Comparison of ENCODE assay signal across 29 cellular contexts in genomic region chr1:16022393-16022792, GRCh38. TPM values are rescaled to one million over a fixed set of nuclear protein-coding genes. Genes with fewer than 3 reads are reported as not detected.
DNase-seq lines count a peak whose midpoint lies in the region; ATAC-seq, FAIRE-seq and TF ChIP-seq lines count a peak whose summit lies in the region.
"Had no signal": no experiment of that assay in that cellular context is flagged by ENCODE, and none has a peak within 500 bp of the region (broad histone marks: within the 10 kb centered on the region; RNA-seq: fewer than 3 reads in every experiment).

No MANE protein-coding gene starts in this region.

- H3K56ac ChIP-seq in H1 (replicated peaks; ENCODE audit: insufficient read length, low read depth, low read length): no peak overlapping the region

- no peak overlapping the region for H2BK20ac ChIP-seq in H1 (ENCODE audit: low read length)

- no peak for ATAC-seq in effector memory CD8-positive, alpha-beta T cell (replicated peaks)
- ATAC-seq: HCT116, HepG2, K562 had no signal

- no peaks in the 10 kb centered on the region for H3K79me2 ChIP-seq in H1 (ENCODE audit: control insufficient read depth in 1 of 2, insufficient read depth in 2 of 2, low read length in 2 of 2)
- H3K79me2 ChIP-seq in neural progenitor cell (ENCODE audit: low read depth): no peaks in the 10 kb centered on the region

- FAIRE-seq in H1 (lab: Jason Lieb, UNC): no peak
- FAIRE-seq: A204.1, GM12878, HepG2, K562 had no signal

- intact Hi-C loops in left ventricle myocardium inferior (cut with micrococcal nuclease): no loop called here

- H2AFZ ChIP-seq in H1 (ENCODE audit: low read length) (no peak overlapping the region), neural progenitor cell (replicated peaks) (no peak overlapping the region)

- TF ChIP-seq CTCF in right atrium auricular region (IDR thresholded peaks at IDR 0.05): no peak
- TF ChIP-seq CTCF in left ventricle myocardium inferior (IDR thresholded peaks at IDR 0.05; ENCODE audit: borderline replicate concordance): no peak
- no peak for TF ChIP-seq CTCF in H1 (IDR thresholded peaks at IDR 0.05; ENCODE audit: control extremely low read depth in 1 of 3, insufficient read depth in 1 of 3, low read depth in 1 of 3, low read length in 3 of 3)
- no peak for TF ChIP-seq CTCF in neural progenitor cell (IDR thresholded peaks at IDR 0.05)
- TF ChIP-seq CTCF in RWPE1 (conservative IDR thresholded peaks at IDR 0.05; ENCODE audit: low read depth): no peak

- H4K91ac ChIP-seq in H1 (replicated peaks; ENCODE audit: insufficient read length, low read length): no peak overlapping the region

- H2BK5ac ChIP-seq in H1 (ENCODE audit: low read depth, low read length): 0 out of 2 replicates have a peak overlapping the region, but pooled peaks have one; percentile 73

- H2BK12ac ChIP-seq in H1 (ENCODE audit: low read depth, low read length): no peak overlapping the region; the same call in 1 of the 2 replicates

- no peak for DNase-seq in right atrium auricular region (ENCODE audit: low spot score)
- no peak for DNase-seq in left ventricle myocardium inferior
- DNase-seq in H1 (ENCODE audit: low read depth in 1 of 2, low spot score in 2 of 2): no peak
- DNase-seq in neural progenitor cell (ENCODE audit: low spot score): no peak
- no peak for DNase-seq in effector memory CD8-positive, alpha-beta T cell
- no peak for DNase-seq in RWPE1 (ENCODE audit: low spot score)
- no peak for DNase-seq in activated naive CD4-positive, alpha-beta T cell (lab: John Stamatoyannopoulos, UW)
- DNase-seq: C1 segment of cervical spinal cord, COR-L47, GDM1, GOT3, Kasumi-1, NCI-H1092 treated with DMSO at 0.1 percent for 48 hours, NCI-H1436, NCI-H446 treated with DMSO at 0.1 percent for 48 hours, NCI-H82, RPMI8226, SIG-M5 had no signal

- H3K27me3 ChIP-seq in right atrium auricular region: no peaks in the 10 kb centered on the region
- H3K27me3 ChIP-seq in left ventricle myocardium inferior (ENCODE audit: low read depth): peaks cover 8% of the 10 kb centered on the region
- H3K27me3 ChIP-seq in H1 (replicated peaks in 1 of 4; ENCODE audit: control insufficient read depth in 3 of 4, extremely low read depth in 1 of 4, insufficient read depth in 3 of 4, low read length in 3 of 4): peaks cover 0 to 7% (median 2%) of the 10 kb centered on the region in 4 experiments; a peak in 3 of 7 replicates
- peaks cover 22% of the 10 kb centered on the region for H3K27me3 ChIP-seq in neural progenitor cell
- peaks cover 0 to 2% (median 0%) of the 10 kb centered on the region in 3 donors for H3K27me3 ChIP-seq in skeletal muscle tissue (ENCODE audit: control insufficient read depth in 3 of 3, insufficient read depth in 3 of 3, low read length in 3 of 3)

- H4K20me1 ChIP-seq in H1 (replicated peaks in 1 of 2; ENCODE audit: control insufficient read depth in 1 of 2, insufficient read depth in 2 of 2, low read length in 2 of 2) (no peaks in the 10 kb centered on the region), neural progenitor cell (ENCODE audit: low read depth) (no peaks in the 10 kb centered on the region)

- H3K4me2 ChIP-seq in H1 (ENCODE audit: insufficient read depth in 1 of 2, low read depth in 2 of 2, low read length in 2 of 2) (no peak overlapping the region), neural progenitor cell (no peak overlapping the region)

- H3K36me3 ChIP-seq in right atrium auricular region (peaks cover 3% of the 10 kb centered on the region), left ventricle myocardium inferior (peaks cover under 1% of the 10 kb centered on the region), H1 (ENCODE audit: control insufficient read depth in 2 of 4, insufficient read depth in 4 of 4, low read length in 3 of 4) (no peaks in the 10 kb centered on the region), neural progenitor cell (no peaks in the 10 kb centered on the region), skeletal muscle tissue (ENCODE audit: control insufficient read depth in 3 of 3, insufficient read depth in 3 of 3, low read length in 3 of 3) (peaks cover 0 to 3% (median 0%) of the 10 kb centered on the region in 3 donors)

- H3K9ac ChIP-seq in H1 (replicated peaks in 1 of 4; ENCODE audit: extremely low read depth in 1 of 4, low read depth in 3 of 4, low read length in 3 of 4): no peak overlapping the region
- H3K9ac ChIP-seq in neural progenitor cell: no peak overlapping the region
- peak overlapping the region in 2 of 3 donors; percentile 32 to 74 for H3K9ac ChIP-seq in skeletal muscle tissue (ENCODE audit: low read depth in 1 of 3, low read length in 3 of 3)

- H4K8ac ChIP-seq in H1 (ENCODE audit: extremely low read depth, insufficient read depth, low read length): no peak overlapping the region

- no peak overlapping the region for H4K5ac ChIP-seq in H1 (ENCODE audit: insufficient read length, low read depth, low read length)

- H3K27ac Mint-ChIP-seq in neural progenitor cell: peak overlapping the region; percentile 72
- H3K27ac Mint-ChIP-seq in effector memory CD8-positive, alpha-beta T cell: no peak overlapping the region
- H3K27ac Mint-ChIP-seq: CD4-positive, alpha-beta memory T cell had no signal

- no peaks in the 10 kb centered on the region for H3F3A ChIP-seq in neural progenitor cell (ENCODE audit: low read depth)

- no peak overlapping the region for H3K4me3 Mint-ChIP-seq in neural progenitor cell
- no peak overlapping the region for H3K4me3 Mint-ChIP-seq in effector memory CD8-positive, alpha-beta T cell
- H3K4me3 Mint-ChIP-seq: CD4-positive, alpha-beta memory T cell had no signal

- WGBS in H1 (ENCODE audit: extremely low coverage in 1 of 2, insufficient coverage in 1 of 2, insufficient read length in 1 of 2, insufficient replicate concordance in 2 of 2, low coverage in 1 of 2, low lambda C conversion rate in 2 of 2, missing lambda C conversion rate in 1 of 2), 2 experiments: 79% methylated on average over 10 of the region's 11 CpGs; no CpG with 5 or more reads in 1 of the 2 experiments

- H3K4me3 ChIP-seq in right atrium auricular region (no peak overlapping the region), left ventricle myocardium inferior (no peak overlapping the region), H1 (ENCODE audit: extremely low read depth in 1 of 4, insufficient read depth in 2 of 4, low read depth in 3 of 4, low read length in 4 of 4) (no peak overlapping the region), neural progenitor cell (no peak overlapping the region), skeletal muscle tissue (ENCODE audit: low read length in 3 of 3) (no peak overlapping the region)
- H3K4me3 ChIP-seq: GM12878, K562, SK-N-MC had no signal

- peaks cover 29% of the 10 kb centered on the region for H3K4me1 Mint-ChIP-seq in neural progenitor cell
- H3K4me1 Mint-ChIP-seq in effector memory CD8-positive, alpha-beta T cell (ENCODE audit: low read depth in 2 of 2): peaks cover 0 to 4% of the 10 kb centered on the region in 2 donors
- H3K4me1 Mint-ChIP-seq: CD4-positive, alpha-beta memory T cell had no signal

- TF ChIP-seq EP300 in H1 (IDR thresholded peaks at IDR 0.05; ENCODE audit: borderline replicate concordance in 1 of 2, low read depth in 2 of 2, low read length in 2 of 2): no peak

- H3K27me3 Mint-ChIP-seq in neural progenitor cell (ENCODE audit: insufficient read depth, low read depth): peaks cover 12% of the 10 kb centered on the region
- H3K27me3 Mint-ChIP-seq in effector memory CD8-positive, alpha-beta T cell: peaks cover 19 to 42% of the 10 kb centered on the region in 2 donors

- TF ChIP-seq RAD21 in H1 (IDR thresholded peaks at IDR 0.05 in 1 of 2, conservative IDR thresholded peaks at IDR 0.05 in 1 of 2; ENCODE audit: low read depth in 2 of 2, low read length in 2 of 2): no peak

- no peak for TF ChIP-seq POLR2A in H1 (IDR thresholded peaks at IDR 0.05; ENCODE audit: control extremely low read depth in 1 of 2, low read depth in 2 of 2, low read length in 2 of 2)

- no peaks in the 10 kb centered on the region for H3K79me1 ChIP-seq in H1 (ENCODE audit: low read depth, low read length)

- no peaks in the 10 kb centered on the region for H3K23me2 ChIP-seq in H1 (ENCODE audit: low read depth, low read length)

- CTCF ChIA-PET in H1 (lab: Charles Lee; ENCODE audit: partially characterized antibody) (interaction anchor here (1.3 to 6.7 kb wide), 3 partner anchors 10 to 230 kb away, joined by 3 to 74 read pairs (median 41); no protein-coding TSS in a partner anchor), RWPE1 (lab: Yijun Ruan, JAX) (interaction anchor here (0.7 kb wide), 1 partner anchor 34 kb away, joined by 3 read pairs; no protein-coding TSS in a partner anchor)

- POLR2A ChIA-PET in H1 (lab: Charles Lee; ENCODE audit: partially characterized antibody): interaction anchor here (1.1 kb wide), 1 partner anchor 10 kb away, joined by 3 read pairs; no protein-coding TSS in a partner anchor
- POLR2A ChIA-PET in RWPE1 (lab: Yijun Ruan, JAX; ENCODE audit: low non-redundant PET): no interaction called here

- H2BK15ac ChIP-seq in H1 (ENCODE audit: low read length): no peak overlapping the region

- H3K23ac ChIP-seq in H1 (ENCODE audit: insufficient read length): no peak overlapping the region

- no peak overlapping the region for H2BK120ac ChIP-seq in H1 (replicated peaks; ENCODE audit: low read depth, low read length)

- peaks cover 0 to 49% of the 10 kb centered on the region in 2 donors for H3K4me1 ChIP-seq in right atrium auricular region
- peaks cover 53% of the 10 kb centered on the region for H3K4me1 ChIP-seq in left ventricle myocardium inferior
- peaks cover 0 to 14% (median 7%) of the 10 kb centered on the region in 4 experiments; a peak in 5 of 7 replicates for H3K4me1 ChIP-seq in H1 (replicated peaks in 1 of 4; ENCODE audit: control insufficient read depth in 3 of 4, insufficient read depth in 4 of 4, low read length in 3 of 4)
- H3K4me1 ChIP-seq in neural progenitor cell: peaks cover 6% of the 10 kb centered on the region
- peaks cover 27 to 55% (median 54%) of the 10 kb centered on the region in 3 donors for H3K4me1 ChIP-seq in skeletal muscle tissue (ENCODE audit: control insufficient read depth in 3 of 3, insufficient read depth in 3 of 3, low read length in 3 of 3)

- no peak overlapping the region for H3K18ac ChIP-seq in H1 (ENCODE audit: extremely low read depth, low read length)

- no peak overlapping the region for H2AK5ac ChIP-seq in H1 (ENCODE audit: low read depth, low read length)

- no peaks in the 10 kb centered on the region for H3K9me3 Mint-ChIP-seq in neural progenitor cell
- H3K9me3 Mint-ChIP-seq in effector memory CD8-positive, alpha-beta T cell: no peaks in the 10 kb centered on the region
- H3K9me3 Mint-ChIP-seq: CD4-positive, alpha-beta memory T cell had no signal

- no peaks in the 10 kb centered on the region for H3K36me3 Mint-ChIP-seq in neural progenitor cell
- H3K36me3 Mint-ChIP-seq in effector memory CD8-positive, alpha-beta T cell (ENCODE audit: insufficient read depth): no peaks in the 10 kb centered on the region
- H3K36me3 Mint-ChIP-seq: CD4-positive, alpha-beta memory T cell had no signal

- no peak overlapping the region for H3K14ac ChIP-seq in H1 (ENCODE audit: insufficient read length)

- H3K9me3 ChIP-seq in right atrium auricular region (no peaks in the 10 kb centered on the region), left ventricle myocardium inferior (replicated peaks) (no peaks in the 10 kb centered on the region), H1 (ENCODE audit: insufficient read depth in 2 of 2, low read depth in 1 of 2, low read length in 1 of 2) (no peaks in the 10 kb centered on the region), neural progenitor cell (ENCODE audit: low read depth) (no peaks in the 10 kb centered on the region), skeletal muscle tissue (ENCODE audit: control insufficient read depth in 3 of 3, low read length in 3 of 3) (no peaks in the 10 kb centered on the region)

- H3K4ac ChIP-seq in H1 (replicated peaks; ENCODE audit: insufficient read length, low read depth, low read length): no peak overlapping the region

- H3K27ac ChIP-seq in right atrium auricular region (peak overlapping the region; percentile 93 to 94), left ventricle myocardium inferior (replicated peaks) (no peak overlapping the region), H1 (ENCODE audit: low read depth, low read length) (no peak overlapping the region), neural progenitor cell (no peak overlapping the region), skeletal muscle tissue (ENCODE audit: low read depth, low read length) (peak overlapping the region; percentile 99), RWPE1 (no peak overlapping the region)
- H3K27ac ChIP-seq: SK-N-MC had no signal

RNA-seq across cellular contexts. Expression of gene CLCNKA, which starts 0.6 kb away (rescaled TPM):
- total RNA-seq in right atrium auricular region: under 1 TPM in 1 of 2 donors, not detected in 1; 0.20 TPM
- total RNA-seq in left ventricle myocardium inferior: 0.16 TPM
- total RNA-seq in H1 (2021; fragmentation: NEBNext Ultra II Directional; extraction: Animal tissue kit (Norgen Biotek cat#: 25700)): 0.95 and 1.3 TPM in 2 replicates
- polyA plus RNA-seq in H1 (2011; rRNA removed): 2.0 and 3.9 TPM in 2 replicates
- 2.8 TPM for polyA plus RNA-seq in H1 (2011; cell fraction: cytosol; rRNA removed)
- 22.4 TPM for polyA plus RNA-seq in H1 (2011; cell fraction: nucleus; rRNA removed)
- 0.77 to 2.4 TPM (median 0.99 TPM) in 4 replicates for polyA plus RNA-seq in H1 (2012, experiment 1 of 2)
- polyA plus RNA-seq in H1 (2012, experiment 2 of 2): 0.42 TPM
- polyA plus RNA-seq in H1 (2013, experiment 1 of 2): 1.6 TPM
- 1.5 TPM for polyA plus RNA-seq in H1 (2013, experiment 2 of 2)
- polyA minus RNA-seq in H1 (2011; rRNA and poly(A)+ RNA removed): 0.80 and 1.0 TPM in 2 replicates
- polyA minus RNA-seq in H1 (2011; cell fraction: cytosol; rRNA and poly(A)+ RNA removed): not detected
- polyA minus RNA-seq in H1 (2011; cell fraction: nucleus; rRNA and poly(A)+ RNA removed): 2.7 TPM
- not detected in 2 replicates for total RNA-seq in neural progenitor cell (ENCODE audit: low replicate concordance)
- under 0.01 TPM for total RNA-seq in skeletal muscle tissue
- total RNA-seq: CD4-positive, alpha-beta memory T cell; GM12878; HepG2; HT1080 had no signal
- polyA plus RNA-seq: AG04450; CD4-positive, alpha-beta memory T cell had no signal

RNA-seq across cellular contexts. Expression of gene HSPB7, which starts 4.5 kb away (rescaled TPM):
- 1,000 to 10,000 TPM; 1,082 to 1,229 TPM for total RNA-seq in right atrium auricular region
- total RNA-seq in left ventricle myocardium inferior: 4,061 TPM
- not detected in 2 replicates for total RNA-seq in H1 (2021; fragmentation: NEBNext Ultra II Directional; extraction: Animal tissue kit (Norgen Biotek cat#: 25700))
- 0.19 TPM in 1 of 2 replicates, not detected in the other for polyA plus RNA-seq in H1 (2011; rRNA removed)
- polyA plus RNA-seq in H1 (2011; cell fraction: cytosol; rRNA removed): 0.14 TPM
- polyA plus RNA-seq in H1 (2011; cell fraction: nucleus; rRNA removed): 0.54 TPM
- polyA plus RNA-seq in H1 (2012, experiment 1 of 2): 0.13 to 0.64 TPM (median 0.33 TPM) in 4 replicates
- not detected for polyA plus RNA-seq in H1 (2012, experiment 2 of 2)
- polyA plus RNA-seq in H1 (2013, experiment 1 of 2): 0.04 TPM
- 0.02 TPM for polyA plus RNA-seq in H1 (2013, experiment 2 of 2)
- polyA minus RNA-seq in H1 (2011; rRNA and poly(A)+ RNA removed): not detected in 2 replicates
- not detected for polyA minus RNA-seq in H1 (2011; cell fraction: cytosol; rRNA and poly(A)+ RNA removed)
- 0.20 TPM for polyA minus RNA-seq in H1 (2011; cell fraction: nucleus; rRNA and poly(A)+ RNA removed)
- not detected in 2 replicates for total RNA-seq in neural progenitor cell (ENCODE audit: low replicate concordance)
- 5.7 TPM for total RNA-seq in skeletal muscle tissue
- total RNA-seq: CD4-positive, alpha-beta memory T cell; GM12878; HepG2; HT1080 had no signal
- polyA plus RNA-seq: CD4-positive, alpha-beta memory T cell had no signal

RNA-seq across cellular contexts. Expression of gene SRARP, which starts 18.4 kb away (rescaled TPM):
- total RNA-seq in right atrium auricular region (under 1 TPM in 1 of 2 donors, not detected in 1; 0.31 TPM), left ventricle myocardium inferior (1.0 TPM), neural progenitor cell (ENCODE audit: low replicate concordance) (not detected in 2 replicates), skeletal muscle tissue (not detected)
- not detected in 2 replicates for total RNA-seq in H1 (2021; fragmentation: NEBNext Ultra II Directional; extraction: Animal tissue kit (Norgen Biotek cat#: 25700))
- polyA plus RNA-seq in H1 (2011; rRNA removed): not detected in 2 replicates
- not detected for polyA plus RNA-seq in H1 (2011; cell fraction: cytosol; rRNA removed)
- not detected for polyA plus RNA-seq in H1 (2011; cell fraction: nucleus; rRNA removed)
- polyA plus RNA-seq in H1 (2012, experiment 1 of 2): not detected in 4 replicates
- polyA plus RNA-seq in H1 (2012, experiment 2 of 2): not detected
- polyA plus RNA-seq in H1 (2013, experiment 1 of 2): not detected
- polyA plus RNA-seq in H1 (2013, experiment 2 of 2): 0.02 TPM
- polyA minus RNA-seq in H1 (2011; rRNA and poly(A)+ RNA removed): not detected in 2 replicates
- polyA minus RNA-seq in H1 (2011; cell fraction: cytosol; rRNA and poly(A)+ RNA removed): not detected
- not detected for polyA minus RNA-seq in H1 (2011; cell fraction: nucleus; rRNA and poly(A)+ RNA removed)
- total RNA-seq: CD4-positive, alpha-beta memory T cell; GM12878; HT1080; K562; M059J had no signal
- polyA plus RNA-seq: AG04450; CD4-positive, alpha-beta memory T cell; GM12878; K562 had no signal

RNA-seq across cellular contexts. Expression of gene CLCNKB, which starts 21.2 kb away (rescaled TPM):
- total RNA-seq in right atrium auricular region (1 to 10 TPM; 3.9 to 4.6 TPM), left ventricle myocardium inferior (1.3 TPM), neural progenitor cell (ENCODE audit: low replicate concordance) (0.97 and 2.7 TPM in 2 replicates), skeletal muscle tissue (not detected)
- 1.2 and 1.4 TPM in 2 replicates for total RNA-seq in H1 (2021; fragmentation: NEBNext Ultra II Directional; extraction: Animal tissue kit (Norgen Biotek cat#: 25700))
- 3.5 and 5.7 TPM in 2 replicates for polyA plus RNA-seq in H1 (2011; rRNA removed)
- 4.0 TPM for polyA plus RNA-seq in H1 (2011; cell fraction: cytosol; rRNA removed)
- 14.0 TPM for polyA plus RNA-seq in H1 (2011; cell fraction: nucleus; rRNA removed)
- polyA plus RNA-seq in H1 (2012, experiment 1 of 2): 1.8 to 3.3 TPM (median 2.4 TPM) in 4 replicates
- 1.6 TPM for polyA plus RNA-seq in H1 (2012, experiment 2 of 2)
- 2.6 TPM for polyA plus RNA-seq in H1 (2013, experiment 1 of 2)
- polyA plus RNA-seq in H1 (2013, experiment 2 of 2): 2.0 TPM
- polyA minus RNA-seq in H1 (2011; rRNA and poly(A)+ RNA removed): 1.4 and 3.3 TPM in 2 replicates
- polyA minus RNA-seq in H1 (2011; cell fraction: cytosol; rRNA and poly(A)+ RNA removed): 1.8 TPM
- polyA minus RNA-seq in H1 (2011; cell fraction: nucleus; rRNA and poly(A)+ RNA removed): 2.1 TPM
- total RNA-seq: CD4-positive, alpha-beta memory T cell; GM12878; HepG2; HT1080 had no signal
- polyA plus RNA-seq: CD4-positive, alpha-beta memory T cell had no signal

RNA-seq across cellular contexts. Expression of gene ZBTB17, which starts 46.5 kb away (rescaled TPM):
- total RNA-seq in right atrium auricular region: 10 to 100 TPM; 14.8 to 27.5 TPM
- 24.7 TPM for total RNA-seq in left ventricle myocardium inferior
- total RNA-seq in H1 (2021; fragmentation: NEBNext Ultra II Directional; extraction: Animal tissue kit (Norgen Biotek cat#: 25700)): 24.3 and 24.7 TPM in 2 replicates
- 36.2 and 58.6 TPM in 2 replicates for polyA plus RNA-seq in H1 (2011; rRNA removed)
- 44.4 TPM for polyA plus RNA-seq in H1 (2011; cell fraction: cytosol; rRNA removed)
- polyA plus RNA-seq in H1 (2011; cell fraction: nucleus; rRNA removed): 137 TPM
- polyA plus RNA-seq in H1 (2012, experiment 1 of 2): 14.4 to 31.6 TPM (median 26.8 TPM) in 4 replicates
- polyA plus RNA-seq in H1 (2012, experiment 2 of 2): 25.5 TPM
- polyA plus RNA-seq in H1 (2013, experiment 1 of 2): 17.0 TPM
- 16.2 TPM for polyA plus RNA-seq in H1 (2013, experiment 2 of 2)
- 27.1 and 35.6 TPM in 2 replicates for polyA minus RNA-seq in H1 (2011; rRNA and poly(A)+ RNA removed)
- 20.1 TPM for polyA minus RNA-seq in H1 (2011; cell fraction: cytosol; rRNA and poly(A)+ RNA removed)
- polyA minus RNA-seq in H1 (2011; cell fraction: nucleus; rRNA and poly(A)+ RNA removed): 32.4 TPM
- total RNA-seq in neural progenitor cell (ENCODE audit: low replicate concordance): 19.5 and 34.0 TPM in 2 replicates
- total RNA-seq in skeletal muscle tissue: 23.5 TPM

Comparison
In these comparisons a context has a peak if more than half of its experiments do, and no peak if none do; other contexts are left out.
1. H3K27ac ChIP-seq: peak in right atrium auricular region (2 of 2) and skeletal muscle tissue (single experiment); none in left ventricle myocardium inferior (single experiment), H1 (single experiment), neural progenitor cell (single experiment) and RWPE1 (single experiment).
2. H3K9ac ChIP-seq: peak in skeletal muscle tissue (2 of 3); none in H1 (0 of 4) and neural progenitor cell (single experiment).
3. RNA of gene HSPB7, which starts 4.5 kb away (total RNA-seq): 4,061 TPM in left ventricle myocardium inferior (single experiment) and 1,082 to 1,229 TPM in right atrium auricular region; 5.7 TPM in skeletal muscle tissue (single experiment), not detected in H1 and not detected in neural progenitor cell; every median in the first group is over 100 times any median in the second.